17 cellular contexts compared by ENCODE assay signal in the genomic region with DNA sequence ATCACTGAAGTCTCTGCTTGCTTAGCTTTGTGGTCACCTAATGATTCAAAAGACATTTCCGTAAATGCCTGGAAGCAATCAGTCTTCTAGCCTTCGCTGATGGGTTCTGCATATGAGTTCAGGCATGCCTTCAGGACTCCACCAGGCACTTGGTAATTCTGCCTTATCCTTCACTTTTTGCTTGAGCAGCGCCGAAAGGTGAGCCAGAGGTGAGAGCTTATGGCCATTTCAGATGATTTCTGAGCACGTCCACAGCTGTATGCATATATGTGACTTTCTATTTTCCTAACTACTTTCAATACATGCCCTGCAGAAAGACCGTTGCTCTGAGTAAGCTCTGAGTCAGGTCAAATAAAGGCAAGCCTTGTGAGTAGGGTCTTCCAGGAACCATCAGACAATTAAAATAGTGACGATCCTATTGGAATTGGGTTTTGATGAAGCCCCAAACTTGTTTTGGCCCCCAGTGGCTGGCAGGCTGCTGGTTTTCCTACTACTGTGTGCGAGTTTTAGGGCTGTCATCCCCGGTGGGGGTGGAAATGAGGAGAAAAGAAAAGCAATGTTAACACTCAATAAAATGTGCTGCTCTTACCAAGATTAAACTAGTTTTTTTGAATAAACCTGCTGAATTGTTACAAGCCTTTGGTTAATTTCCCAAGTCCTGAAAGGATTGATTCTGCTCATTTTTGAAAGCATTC.
DNase-seq lines count a peak whose midpoint lies in the region; ATAC-seq and TF ChIP-seq lines count a peak whose summit lies in the region.
"Had no signal": no experiment of that assay in that cellular context is flagged by ENCODE, and none has a peak within 500 bp of the region (broad histone marks: within the 10 kb centered on the region; RNA-seq: fewer than 3 reads in every experiment).

No MANE protein-coding gene starts in this region.

- H3K79me1 ChIP-seq in IMR-90 (ENCODE audit: low read depth in 1 of 2, low read length in 2 of 2) = peaks cover 3 to 4% of the 10 kb centered on the region in 2 experiments; a peak in 1 of 4 replicates

- H3K27ac ChIP-seq in IMR-90 (ENCODE audit: insufficient read depth, low read length) = peak overlapping the region; percentile 94

- CTCF ChIA-PET in IMR-90 (lab: Yijun Ruan, JAX) = no interaction called here

- 0 out of 2 replicates have a peak, but pooled peaks cover 2% of the 10 kb centered on the region for H3K9me1 ChIP-seq in IMR-90 (ENCODE audit: insufficient read depth, low read length)

- no TSS peak for BruUV-seq in IMR-90 (replicated peaks; lab: Mats Ljungman, UMichigan)

- H4K91ac ChIP-seq in IMR-90 (ENCODE audit: insufficient read depth, low read depth, low read length) = peak overlapping the region; percentile 92

- no peak for TF ChIP-seq CTCF in IMR-90 (conservative IDR thresholded peaks at IDR 0.05; ENCODE audit: low read depth, low read length)

- dilution Hi-C loops in IMR-90 (cut with HindIII; ENCODE audit: low sequenced_read_pairs, unreplicated experiment) = no loop called here

- H3K4ac ChIP-seq in IMR-90 (ENCODE audit: low read depth, low read length) = peak overlapping the region; percentile 95

- TF ChIP-seq RAD21 in IMR-90 (IDR thresholded peaks at IDR 0.05; ENCODE audit: low read length) = no peak

- peak; percentile 76 for ATAC-seq in IMR-90 (ENCODE audit: low read depth)
- ATAC-seq: stimulated activated effector memory CD8-positive, alpha-beta T cell treated with anti-CD3 and anti-CD28 coated beads, Interleukin-12 subunit alpha, Interleukin-12 subunit beta, amount 100 ng/mL, for 72 hours had no signal

- H2AK9ac ChIP-seq in IMR-90 (replicated peaks; ENCODE audit: low read depth, low read length, poor library complexity) = peak overlapping the region; percentile 75

- no peaks in the 10 kb centered on the region for H3K27me3 ChIP-seq in IMR-90 (ENCODE audit: control insufficient read depth, insufficient read depth, low read length)

- peak overlapping the region; percentile 98 for H2BK120ac ChIP-seq in IMR-90 (ENCODE audit: low read depth, low read length)

- peak overlapping the region; percentile 95 for H2BK5ac ChIP-seq in IMR-90 (ENCODE audit: low read depth, low read length, poor library complexity, severe bottlenecking)

- peak overlapping the region; percentile 97 for H3K18ac ChIP-seq in IMR-90 (ENCODE audit: low read depth, low read length)

- no peak overlapping the region; the same call in 1 of the 2 replicates for H3K4me3 ChIP-seq in IMR-90 (ENCODE audit: insufficient read depth, low read depth, low read length)

- peak overlapping the region; percentile 77 for H3K56ac ChIP-seq in IMR-90 (ENCODE audit: extremely low read depth, insufficient read depth, low read length)

- H4K8ac ChIP-seq in IMR-90 (ENCODE audit: low read depth in 2 of 2, low read length in 2 of 2) = peak overlapping the region; percentile 65 to 80

- peak overlapping the region; percentile 97 for H3K23ac ChIP-seq in IMR-90 (ENCODE audit: low read depth, low read length)

- H3K9me3 ChIP-seq in IMR-90 (ENCODE audit: control insufficient read depth, insufficient read depth, low read length) = peaks cover 2% of the 10 kb centered on the region

- H4K20me1 ChIP-seq in IMR-90 (ENCODE audit: insufficient read depth, low read length) = no peaks in the 10 kb centered on the region

- H2AK5ac ChIP-seq in IMR-90 (ENCODE audit: low read depth, low read length) = peak overlapping the region; percentile 96

- H2BK15ac ChIP-seq in IMR-90 (ENCODE audit: low read depth, low read length) = peak overlapping the region; percentile 98

- peak overlapping the region; percentile 86 for H3K14ac ChIP-seq in IMR-90 (replicated peaks; ENCODE audit: low read depth, low read length)

- DNase-seq in ACHN (peak; percentile 30), IMR-90 (peak; percentile 69), astrocyte of the hippocampus (ENCODE audit: low read depth, low spot score) (peak; percentile 59), kidney tubule cell (ENCODE audit: low spot score) (peak; percentile 73), NCI-H2171 treated with DMSO at 0.1 percent for 48 hours (lab: John Stamatoyannopoulos, UW) (no peak), pons (ENCODE audit: low spot score) (no peak)
- DNase-seq in stimulated activated CD4-positive, alpha-beta T cell treated with anti-CD3 and anti-CD28 coated beads, Interleukin-2, amount 100 ng/mL, for 24 hours = no peak
- no peak for DNase-seq in activated CD8-positive, alpha-beta memory T cell treated with anti-CD3 and anti-CD28 coated beads, Interleukin-2, amount 50 U/mL, for 4 hours
- DNase-seq: AML-193; aorta; DMS79 treated with DMSO at 0.1 percent for 48 hours; hippocampal formation; NCI-H187 treated with DMSO at 0.1 percent for 48 hours; NK-92 treated with Interleukin-12 subunit alpha and Interleukin-12 subunit beta, amount 100 ng/mL, for 24 hours; occipital lobe; stimulated activated CD4-positive, alpha-beta T cell treated with anti-CD3 and anti-CD28 coated beads, Interleukin-1b, Interleukin-23, amount 100 ng/mL, for 48 hours had no signal

- in situ Hi-C loops in ACHN (cut with HindIII; ENCODE audit: low pct_ligation_motif_present, low pct_unique_long_range_greater_than_20kb, low sequenced_read_pairs) = no loop called here
- in situ Hi-C loops in IMR-90 (cut with MboI; ENCODE audit: low sequenced_read_pairs) = no loop called here

- WGBS in IMR-90 (ENCODE audit: extremely low coverage in 2 of 2, insufficient read length in 1 of 2), 2 experiments = 20% methylated on average over 1 of the region's 9 CpGs; no CpG with 5 or more reads in 1 of the 2 experiments

- H2AFZ ChIP-seq in IMR-90 (replicated peaks; ENCODE audit: low read length, poor library complexity) = peak overlapping the region; percentile 83

- intact Hi-C loops in IMR-90 (cut with micrococcal nuclease) = no loop called here

- H3K36me3 ChIP-seq in IMR-90 (ENCODE audit: control insufficient read depth, insufficient read depth, low read length) = no peaks in the 10 kb centered on the region

- peak overlapping the region; percentile 96 for H3K4me2 ChIP-seq in IMR-90 (ENCODE audit: low read depth, low read length)

- H2BK20ac ChIP-seq in IMR-90 (ENCODE audit: low read depth, low read length) = peak overlapping the region; percentile 95

- TF ChIP-seq POLR2A in IMR-90 (IDR thresholded peaks at IDR 0.05; ENCODE audit: low read depth, low read length) = no peak

- H4K5ac ChIP-seq in IMR-90 (ENCODE audit: low read depth, low read length) = peak overlapping the region; percentile 86; the same call in 1 of the 2 replicates

- peaks cover 6% of the 10 kb centered on the region for H3K4me1 ChIP-seq in IMR-90 (ENCODE audit: control insufficient read depth, insufficient read depth, low read length)

- H3K9ac ChIP-seq in IMR-90 (ENCODE audit: low read depth, low read length) = peak overlapping the region; percentile 52

- POLR2A ChIA-PET in IMR-90 (lab: Charles Lee; ENCODE audit: unreplicated experiment) = no interaction called here

TF ChIP-seq in IMR-90, 13 proteins besides CTCF, POLR2A, EP300 and RAD21:
- no peak for TF ChIP-seq FOS (IDR thresholded peaks at IDR 0.05; ENCODE audit: low read depth, low read length)
- TF ChIP-seq MXI1 (IDR thresholded peaks at IDR 0.05; ENCODE audit: borderline replicate concordance, low read depth, low read length) = no peak

Comparison
In these comparisons a context has a peak if more than half of its experiments do, and no peak if none do; other contexts are left out.
1. DNase-seq: peak in ACHN (single experiment), IMR-90 (single experiment), astrocyte of the hippocampus (single experiment) and kidney tubule cell (single experiment); none in stimulated activated CD4-positive, alpha-beta T cell treated with anti-CD3 and anti-CD28 coated beads, Interleukin-2, amount 100 ng/mL, for 24 hours (0 of 2), NCI-H2171 treated with DMSO at 0.1 percent for 48 hours (single experiment), activated CD8-positive, alpha-beta memory T cell treated with anti-CD3 and anti-CD28 coated beads, Interleukin-2, amount 50 U/mL, for 4 hours (single experiment) and pons (single experiment).